In the genomic region with DNA sequence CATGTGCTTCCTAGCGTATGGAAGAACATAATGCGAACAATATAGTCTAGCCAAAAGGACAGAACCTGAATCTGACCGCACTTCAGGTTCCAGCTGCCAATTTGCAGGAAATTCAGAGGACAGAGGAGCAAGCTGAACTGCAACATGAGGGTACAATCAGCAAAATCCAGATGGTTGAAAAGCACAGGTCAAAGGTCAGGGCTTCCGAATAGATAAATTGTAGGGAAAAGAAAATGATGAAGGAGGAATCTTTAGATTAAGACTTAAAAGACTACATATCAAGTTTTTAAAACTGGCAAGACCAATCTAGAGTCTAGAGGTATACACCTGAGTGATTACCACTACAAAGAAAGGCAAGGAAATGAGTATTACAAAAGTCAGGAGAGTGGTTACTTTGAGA, we compare ENCODE assay signal across 1 cellular context.
TF ChIP-seq lines count a peak whose summit lies in the region.

No MANE protein-coding gene starts in this region.

TF ChIP-seq in IMR-90, 13 proteins besides CTCF, POLR2A, EP300 and RAD21:
- TF ChIP-seq RCOR1 (IDR thresholded peaks at IDR 0.05; ENCODE audit: insufficient replicate concordance, low read length) = no peak
- no peak for TF ChIP-seq CEBPB (IDR thresholded peaks at IDR 0.05; ENCODE audit: low read depth, low read length)
- no peak for TF ChIP-seq FOS (IDR thresholded peaks at IDR 0.05; ENCODE audit: low read depth, low read length)
- no peak for TF ChIP-seq BHLHE40 (IDR thresholded peaks at IDR 0.05; ENCODE audit: low read depth, low read length)
- no peak for TF ChIP-seq USF2 (IDR thresholded peaks at IDR 0.05; ENCODE audit: low read depth, low read length)
- TF ChIP-seq MAFK (IDR thresholded peaks at IDR 0.05; ENCODE audit: low read depth, low read length) = no peak
- no peak for TF ChIP-seq RFX5 (IDR thresholded peaks at IDR 0.05; ENCODE audit: low read depth, low read length)
- TF ChIP-seq NFE2L2 (IDR thresholded peaks at IDR 0.05; ENCODE audit: low read depth, low read length) = no peak
